Comparison of ENCODE assay signal across 8 cellular contexts in genomic region chr10:89206402-89207180, GRCh38. TPM values are rescaled to one million over a fixed set of nuclear protein-coding genes. Genes with fewer than 3 reads are reported as not detected.
A peak's percentile ranks its signal among the peaks of the same experiment; 100 is the strongest.
DNase-seq lines count a peak whose midpoint lies in the region; ATAC-seq and TF ChIP-seq lines count a peak whose summit lies in the region.

No MANE protein-coding gene starts in this region.

- peak overlapping the region; percentile 67 for H3K4me3 Mint-ChIP-seq in Caco-2 (ENCODE audit: unreplicated experiment)
- H3K4me3 Mint-ChIP-seq in activated naive CD4-positive, alpha-beta T cell treated with anti-CD3 and anti-CD28 coated beads for 36 hours: peak overlapping the region; percentile 75

- CTCF ChIA-PET in Caco-2 (lab: Charles Lee): interaction anchor here (1.1 to 1.3 kb wide), 2 partner anchors 12 to 177 kb away, joined by 3 to 4 read pairs; no protein-coding TSS in a partner anchor
- CTCF ChIA-PET in activated naive CD4-positive, alpha-beta T cell treated with anti-CD3 and anti-CD28 coated beads for 36 hours (lab: Charles Lee): interaction anchor here (0.7 to 6.1 kb wide), 14 partner anchors 9 to 370 kb away, joined by 3 to 54 read pairs (median 4); no protein-coding TSS in a partner anchor

- no peak for ATAC-seq in GM19463 (IDR thresholded peaks at IDR 0.05; ENCODE audit: unreplicated experiment)

- no peak overlapping the region for H3K27ac Mint-ChIP-seq in Caco-2 (ENCODE audit: unreplicated experiment)
- no peak overlapping the region for H3K27ac Mint-ChIP-seq in activated naive CD4-positive, alpha-beta T cell treated with anti-CD3 and anti-CD28 coated beads for 36 hours

- H3K9me3 ChIP-seq in Caco-2: no peaks in the 10 kb centered on the region
- no peaks in the 10 kb centered on the region for H3K9me3 ChIP-seq in right atrium auricular region

- H3K4me1 Mint-ChIP-seq in Caco-2 (ENCODE audit: low read depth, unreplicated experiment): peaks cover 7% of the 10 kb centered on the region
- H3K4me1 Mint-ChIP-seq in activated naive CD4-positive, alpha-beta T cell treated with anti-CD3 and anti-CD28 coated beads for 36 hours (ENCODE audit: low read depth): peaks cover 7% of the 10 kb centered on the region

- no TSS peak for BruUV-seq in Caco-2 (replicated peaks; lab: Mats Ljungman, UMichigan)

- intact Hi-C loops in Caco-2 (cut with micrococcal nuclease; ENCODE audit: unreplicated experiment): no loop called here
- intact Hi-C loops in activated naive CD4-positive, alpha-beta T cell treated with anti-CD3 and anti-CD28 coated beads for 36 hours (cut with micrococcal nuclease): loop anchor here (1.0 kb wide), 4 partner anchors 43 to 216 kb away; partner anchors contain the start of gene FAS

- H3K4me3 ChIP-seq in Caco-2 (ENCODE audit: low read depth, low read length) (no peak overlapping the region), right atrium auricular region (peak overlapping the region; percentile 34 to 59), retinal pigment epithelial cell (ENCODE audit: low read length) (peak overlapping the region; percentile 47)

- H3K27me3 ChIP-seq in Caco-2 (replicated peaks; ENCODE audit: control insufficient read depth, insufficient read depth, low read length) (peaks cover 20% of the 10 kb centered on the region), right atrium auricular region (no peaks in the 10 kb centered on the region)

- H3K27me3 Mint-ChIP-seq in Caco-2 (ENCODE audit: insufficient read depth, unreplicated experiment): peaks cover 28% of the 10 kb centered on the region
- H3K27me3 Mint-ChIP-seq in activated naive CD4-positive, alpha-beta T cell treated with anti-CD3 and anti-CD28 coated beads for 36 hours (ENCODE audit: low read depth): peaks cover 35% of the 10 kb centered on the region

- H3K4me1 ChIP-seq in Caco-2 (peaks cover 20% of the 10 kb centered on the region), right atrium auricular region (peaks cover 0 to 17% of the 10 kb centered on the region in 2 donors)

- H3K36me3 ChIP-seq in Caco-2 (ENCODE audit: control insufficient read depth, insufficient read depth, low read length) (no peaks in the 10 kb centered on the region), right atrium auricular region (no peaks in the 10 kb centered on the region)

- H3K9me3 Mint-ChIP-seq in Caco-2 (ENCODE audit: unreplicated experiment): no peaks in the 10 kb centered on the region
- H3K9me3 Mint-ChIP-seq in activated naive CD4-positive, alpha-beta T cell treated with anti-CD3 and anti-CD28 coated beads for 36 hours: no peaks in the 10 kb centered on the region

- TF ChIP-seq CTCF in Caco-2 (IDR thresholded peaks at IDR 0.05; ENCODE audit: insufficient read depth in 1 of 2, low read depth in 1 of 2, low read length in 1 of 2, severe bottlenecking in 1 of 2, unreplicated experiment in 1 of 2) (no peak), right atrium auricular region (IDR thresholded peaks at IDR 0.05) (no peak), retinal pigment epithelial cell (conservative IDR thresholded peaks at IDR 0.05; ENCODE audit: low read depth, low read length) (no peak)

- peak overlapping the region; percentile 63 to 73 for H3K27ac ChIP-seq in right atrium auricular region

- no peaks in the 10 kb centered on the region for H3K36me3 Mint-ChIP-seq in Caco-2 (ENCODE audit: insufficient read depth, unreplicated experiment)
- H3K36me3 Mint-ChIP-seq in activated naive CD4-positive, alpha-beta T cell treated with anti-CD3 and anti-CD28 coated beads for 36 hours (ENCODE audit: low read depth): no peaks in the 10 kb centered on the region

- POLR2A ChIA-PET in Caco-2 (lab: Charles Lee): no interaction called here

- DNase-seq in Caco-2: no peak
- peak; percentile 40 for DNase-seq in M059J (ENCODE audit: low read depth)
- peak; percentile 56 for DNase-seq in activated naive CD4-positive, alpha-beta T cell treated with anti-CD3 and anti-CD28 coated beads for 36 hours
- DNase-seq in right atrium auricular region (ENCODE audit: low spot score): peak; percentile 59
- no peak for DNase-seq in retinal pigment epithelial cell (ENCODE audit: low read depth)
- no peak for DNase-seq in globus pallidus (ENCODE audit: low spot score)
- DNase-seq in NAMALWA (ENCODE audit: low spot score): no peak

RNA-seq across cellular contexts. Expression of gene CH25H, which starts 0.5 kb away (rescaled TPM):
- total RNA-seq in Caco-2 (2022): not detected in 2 replicates
- total RNA-seq in M059J (2014; rRNA removed; shearing (Covaris generic)): 3.2 and 5.1 TPM in 2 replicates
- under 1 TPM; 0.12 to 0.22 TPM for total RNA-seq in activated naive CD4-positive, alpha-beta T cell treated with anti-CD3 and anti-CD28 coated beads for 36 hours
- total RNA-seq in right atrium auricular region: 1 to 10 TPM in 1 of 2 donors, under 1 TPM in 1; 0.98 to 1.8 TPM

RNA-seq across cellular contexts. Expression of gene LIPA, which starts 45.0 kb away (rescaled TPM):
- 18.8 and 20.4 TPM in 2 replicates for total RNA-seq in Caco-2 (2022)
- total RNA-seq in M059J (2014; rRNA removed; shearing (Covaris generic)): 120 and 149 TPM in 2 replicates
- total RNA-seq in activated naive CD4-positive, alpha-beta T cell treated with anti-CD3 and anti-CD28 coated beads for 36 hours: 10 to 100 TPM; 16.1 to 17.2 TPM
- total RNA-seq in right atrium auricular region: 10 to 100 TPM; 17.6 to 25.7 TPM

Comparison
In these comparisons a context has a peak if more than half of its experiments do, and no peak if none do; other contexts are left out.
1. DNase-seq: peak in M059J (single experiment), activated naive CD4-positive, alpha-beta T cell treated with anti-CD3 and anti-CD28 coated beads for 36 hours (single experiment) and right atrium auricular region (single experiment); none in Caco-2 (0 of 2), retinal pigment epithelial cell (single experiment), globus pallidus (single experiment) and NAMALWA (single experiment).